Comparison of ENCODE assay signal across 21 cellular contexts in genomic region chr1:7666249-7666648, GRCh38.
A peak's percentile ranks its signal among the peaks of the same experiment; 100 is the strongest.
DNase-seq lines count a peak whose midpoint lies in the region; ATAC-seq and TF ChIP-seq lines count a peak whose summit lies in the region.
"Had no signal": no experiment of that assay in that cellular context is flagged by ENCODE, and none has a peak within 500 bp of the region (broad histone marks: within the 10 kb centered on the region; RNA-seq: fewer than 3 reads in every experiment).

No MANE protein-coding gene starts in this region.

- dilution Hi-C loops in IMR-90 (cut with HindIII; ENCODE audit: low sequenced_read_pairs, unreplicated experiment), result no loop called here

- BruUV-seq in IMR-90 (replicated peaks; lab: Mats Ljungman, UMichigan), result no TSS peak

- H3K4me2 ChIP-seq in IMR-90 (ENCODE audit: low read depth, low read length) (no peak overlapping the region), mesenchymal stem cell (ENCODE audit: low read length, poor library complexity, severe bottlenecking) (no peak overlapping the region), neuronal stem cell (ENCODE audit: insufficient read depth, low read length, poor library complexity, severe bottlenecking) (no peak overlapping the region)
- H3K4me2 ChIP-seq: A549, GM23338 had no signal

- peak overlapping the region; percentile 23 for H2AFZ ChIP-seq in IMR-90 (replicated peaks; ENCODE audit: low read length, poor library complexity)
- no peak overlapping the region for H2AFZ ChIP-seq in mesenchymal stem cell (ENCODE audit: low read depth, low read length)
- H2AFZ ChIP-seq in neuronal stem cell (ENCODE audit: low read length), result no peak overlapping the region
- H2AFZ ChIP-seq: GM23338 had no signal

- POLR2A ChIA-PET in IMR-90 (lab: Charles Lee; ENCODE audit: unreplicated experiment), result no interaction called here

- in situ Hi-C loops in IMR-90 (cut with MboI; ENCODE audit: low sequenced_read_pairs), result loop anchor here (5.0 to 25.0 kb wide), 2 partner anchors 86 to 646 kb away; partner anchors contain the start of gene SLC45A1

- intact Hi-C loops in Right ventricle myocardium inferior (cut with DNase I) (loop anchor here (5.0 kb wide), 1 partner anchor 236 kb away; no protein-coding TSS in a partner anchor), Right ventricle myocardium superior (cut with DNase I) (loop anchor here (5.0 kb wide), 1 partner anchor 241 kb away; no protein-coding TSS in a partner anchor), IMR-90 (cut with micrococcal nuclease) (loop anchor here (2.0 to 10.0 kb wide), 3 partner anchors 295 to 649 kb away; partner anchors contain the start of genes PARK7 and SLC45A1)

- 100% methylated on average over 1 of the region's 6 CpGs; no CpG with 5 or more reads in 1 of the 2 experiments for WGBS in IMR-90 (ENCODE audit: extremely low coverage in 2 of 2, insufficient read length in 1 of 2), 2 experiments
- WGBS in mesenchymal stem cell, result 89% methylated on average over 6 of the region's 6 CpGs
- WGBS in neuronal stem cell (ENCODE audit: extremely low coverage in 2 of 2, insufficient read length in 2 of 2, insufficient replicate concordance in 1 of 2), 2 donors, result no CpG with 5 or more reads among the region's 6 CpGs

- H3K18ac ChIP-seq in IMR-90 (ENCODE audit: low read depth, low read length) (no peak overlapping the region), mesenchymal stem cell (ENCODE audit: low read depth in 1 of 2, low read length in 2 of 2) (no peak overlapping the region), neuronal stem cell (ENCODE audit: low read length) (peak overlapping the region; percentile 70)

- H2BK15ac ChIP-seq in IMR-90 (ENCODE audit: low read depth, low read length) (no peak overlapping the region), mesenchymal stem cell (ENCODE audit: low read depth, poor library complexity, severe bottlenecking) (peak overlapping the region; percentile 36), neuronal stem cell (ENCODE audit: low read length) (peak overlapping the region; percentile 78)

- H3K79me1 ChIP-seq in IMR-90 (ENCODE audit: low read depth in 1 of 2, low read length in 2 of 2), result no peaks in the 10 kb centered on the region
- H3K79me1 ChIP-seq in mesenchymal stem cell (replicated peaks; ENCODE audit: low read length, poor library complexity, severe bottlenecking), result no peaks in the 10 kb centered on the region
- H3K79me1 ChIP-seq in neuronal stem cell (ENCODE audit: low read depth, low read length), result no peaks in the 10 kb centered on the region

- H3K9ac ChIP-seq in IMR-90 (ENCODE audit: low read depth, low read length) (no peak overlapping the region), mesenchymal stem cell (ENCODE audit: low read length) (no peak overlapping the region), neuronal stem cell (ENCODE audit: low read depth, low read length, poor library complexity) (peak overlapping the region; percentile 63)

- H3K4ac ChIP-seq in IMR-90 (ENCODE audit: low read depth, low read length), result no peak overlapping the region
- no peak overlapping the region for H3K4ac ChIP-seq in mesenchymal stem cell (ENCODE audit: low read depth in 1 of 2, low read length in 2 of 2)
- H3K4ac ChIP-seq in neuronal stem cell (ENCODE audit: low read length), result no peak overlapping the region

- no peak overlapping the region for H3K14ac ChIP-seq in IMR-90 (replicated peaks; ENCODE audit: low read depth, low read length)
- H3K14ac ChIP-seq in mesenchymal stem cell (ENCODE audit: low read length in 2 of 2), result no peak overlapping the region
- H3K14ac ChIP-seq in neuronal stem cell (ENCODE audit: low read length), result no peak overlapping the region

- H3K9me3 ChIP-seq in IMR-90 (ENCODE audit: control insufficient read depth, insufficient read depth, low read length) (no peaks in the 10 kb centered on the region), mesenchymal stem cell (ENCODE audit: control insufficient read depth, low read length) (no peaks in the 10 kb centered on the region), neuronal stem cell (replicated peaks in 1 of 2; ENCODE audit: control insufficient read depth in 2 of 2, insufficient read depth in 1 of 2, low read depth in 1 of 2, low read length in 2 of 2) (no peaks in the 10 kb centered on the region)
- H3K9me3 ChIP-seq: A549 had no signal

- H2BK12ac ChIP-seq in mesenchymal stem cell (ENCODE audit: low read length in 2 of 2), result no peak overlapping the region
- H2BK12ac ChIP-seq in neuronal stem cell (ENCODE audit: low read length), result no peak overlapping the region

- H2AK9ac ChIP-seq in IMR-90 (replicated peaks; ENCODE audit: low read depth, low read length, poor library complexity), result no peak overlapping the region

- no peaks in the 10 kb centered on the region; the same call in 1 of the 2 replicates for H3K4me1 ChIP-seq in IMR-90 (ENCODE audit: control insufficient read depth, insufficient read depth, low read length)
- peaks cover 8% of the 10 kb centered on the region for H3K4me1 ChIP-seq in mesenchymal stem cell (ENCODE audit: control insufficient read depth, insufficient read depth, low read depth, low read length)
- peaks cover 29 to 37% of the 10 kb centered on the region in 2 donors for H3K4me1 ChIP-seq in neuronal stem cell (ENCODE audit: control insufficient read depth in 2 of 2, insufficient read depth in 1 of 2, low read depth in 1 of 2, low read length in 2 of 2)

- no peak for TF ChIP-seq CTCF in IMR-90 (conservative IDR thresholded peaks at IDR 0.05; ENCODE audit: low read depth, low read length)

- DNase-seq in Right ventricle myocardium inferior (ENCODE audit: missing footprints) (peak; percentile 51), Right ventricle myocardium superior (no peak), IMR-90 (no peak), mesenchymal stem cell (no peak), neuronal stem cell (ENCODE audit: low spot score) (no peak), DMS79 treated with DMSO at 0.1 percent for 48 hours (lab: John Stamatoyannopoulos, UW) (no peak), NCI-H187 (lab: John Stamatoyannopoulos, UW) (no peak)
- no peak for DNase-seq in stimulated activated CD4-positive, alpha-beta T cell treated with anti-CD3 and anti-CD28 coated beads, Interleukin-4, amount 100 ng/mL, for 1 hour
- DNase-seq: AML-193; CD8-positive, alpha-beta memory T cell; COR-L47; DMS 273 treated with DMSO at 0.1 percent for 48 hours; DMS53; GDM1; H7; HFFc6 had no signal

- H4K20me1 ChIP-seq in IMR-90 (ENCODE audit: insufficient read depth, low read length), result no peaks in the 10 kb centered on the region

- no peaks in the 10 kb centered on the region for H3K36me3 ChIP-seq in IMR-90 (ENCODE audit: control insufficient read depth, insufficient read depth, low read length)
- H3K36me3 ChIP-seq in mesenchymal stem cell (ENCODE audit: control insufficient read depth in 1 of 2, insufficient read depth in 2 of 2, low read depth in 1 of 2, low read length in 2 of 2), result peaks cover 0 to 11% of the 10 kb centered on the region in 2 experiments
- no peaks in the 10 kb centered on the region for H3K36me3 ChIP-seq in neuronal stem cell (replicated peaks in 1 of 2; ENCODE audit: control insufficient read depth in 2 of 2, insufficient read depth in 2 of 2, low read length in 2 of 2)

- H3K27me3 ChIP-seq in IMR-90 (ENCODE audit: control insufficient read depth, insufficient read depth, low read length), result peaks cover 20% of the 10 kb centered on the region
- peaks cover 10 to 35% of the 10 kb centered on the region in 2 experiments for H3K27me3 ChIP-seq in mesenchymal stem cell (ENCODE audit: control insufficient read depth in 1 of 2, insufficient read depth in 1 of 2, low read length in 2 of 2)
- H3K27me3 ChIP-seq in neuronal stem cell (ENCODE audit: control insufficient read depth in 3 of 3, insufficient read depth in 3 of 3, low read depth in 1 of 3, low read length in 3 of 3), result no peaks in the 10 kb centered on the region

- no peak for TF ChIP-seq POLR2A in IMR-90 (IDR thresholded peaks at IDR 0.05; ENCODE audit: low read depth, low read length)

- H3K4me3 ChIP-seq in IMR-90 (ENCODE audit: insufficient read depth, low read depth, low read length), result no peak overlapping the region
- H3K4me3 ChIP-seq in mesenchymal stem cell (ENCODE audit: insufficient read depth in 1 of 2, low read depth in 1 of 2, low read length in 2 of 2), result no peak overlapping the region
- H3K4me3 ChIP-seq in neuronal stem cell (ENCODE audit: low read length in 2 of 2), result no peak overlapping the region
- H3K4me3 ChIP-seq: A549, GM23338 had no signal

- H3K9me1 ChIP-seq in IMR-90 (ENCODE audit: insufficient read depth, low read length), result no peaks in the 10 kb centered on the region

- CTCF ChIA-PET in IMR-90 (lab: Yijun Ruan, JAX), result interaction anchor here (1.8 to 9.2 kb wide), 2 partner anchors 83 to 87 kb away, joined by 15 to 108 read pairs; no protein-coding TSS in a partner anchor

- H3K56ac ChIP-seq in IMR-90 (ENCODE audit: extremely low read depth, insufficient read depth, low read length), result no peak overlapping the region

- H2AK5ac ChIP-seq in IMR-90 (ENCODE audit: low read depth, low read length) (no peak overlapping the region), mesenchymal stem cell (ENCODE audit: low read length, severe bottlenecking) (no peak overlapping the region), neuronal stem cell (ENCODE audit: low read depth, low read length) (peak overlapping the region; percentile 83)

- no peak overlapping the region for H2BK20ac ChIP-seq in IMR-90 (ENCODE audit: low read depth, low read length)

- H4K91ac ChIP-seq in IMR-90 (ENCODE audit: insufficient read depth, low read depth, low read length) (no peak overlapping the region), mesenchymal stem cell (ENCODE audit: low read length) (no peak overlapping the region), neuronal stem cell (ENCODE audit: low read depth, low read length, poor library complexity) (no peak overlapping the region)

- no peak for ATAC-seq in Right ventricle myocardium inferior
- ATAC-seq in Right ventricle myocardium superior (ENCODE audit: poor library complexity), result no peak
- no peak for ATAC-seq in IMR-90 (ENCODE audit: low read depth)
- ATAC-seq: A549, GM23338, HCT116 had no signal

- no peak overlapping the region for H2BK120ac ChIP-seq in IMR-90 (ENCODE audit: low read depth, low read length)
- no peak overlapping the region for H2BK120ac ChIP-seq in mesenchymal stem cell (ENCODE audit: low read depth, low read length)
- H2BK120ac ChIP-seq in neuronal stem cell (ENCODE audit: low read depth, low read length), result no peak overlapping the region

- no peak overlapping the region for H3K27ac ChIP-seq in IMR-90 (ENCODE audit: insufficient read depth, low read length)
- H3K27ac ChIP-seq in mesenchymal stem cell (ENCODE audit: low read length, poor library complexity, severe bottlenecking), result no peak overlapping the region
- H3K27ac ChIP-seq in neuronal stem cell (replicated peaks; ENCODE audit: low read length), result no peak overlapping the region
- H3K27ac ChIP-seq: 22Rv1, A549, HL-60 had no signal

- H4K5ac ChIP-seq in IMR-90 (ENCODE audit: low read depth, low read length), result no peak overlapping the region

- TF ChIP-seq RAD21 in IMR-90 (IDR thresholded peaks at IDR 0.05; ENCODE audit: low read length), result no peak

- H3K23ac ChIP-seq in IMR-90 (ENCODE audit: low read depth, low read length), result no peak overlapping the region
- H3K23ac ChIP-seq in mesenchymal stem cell (ENCODE audit: low read length in 2 of 2), result no peak overlapping the region
- no peak overlapping the region for H3K23ac ChIP-seq in neuronal stem cell (ENCODE audit: low read depth, low read length, poor library complexity)

- no peak overlapping the region for H4K8ac ChIP-seq in IMR-90 (ENCODE audit: low read depth in 2 of 2, low read length in 2 of 2)
- no peak overlapping the region for H4K8ac ChIP-seq in mesenchymal stem cell (ENCODE audit: low read length)
- no peak overlapping the region for H4K8ac ChIP-seq in neuronal stem cell (ENCODE audit: low read depth, low read length)

- H2BK5ac ChIP-seq in IMR-90 (ENCODE audit: low read depth, low read length, poor library complexity, severe bottlenecking) (no peak overlapping the region), mesenchymal stem cell (ENCODE audit: low read depth, low read length, poor library complexity, severe bottlenecking) (no peak overlapping the region), neuronal stem cell (ENCODE audit: low read length) (peak overlapping the region; percentile 36)
